24 cellular contexts compared by ENCODE assay signal in the genomic region with DNA sequence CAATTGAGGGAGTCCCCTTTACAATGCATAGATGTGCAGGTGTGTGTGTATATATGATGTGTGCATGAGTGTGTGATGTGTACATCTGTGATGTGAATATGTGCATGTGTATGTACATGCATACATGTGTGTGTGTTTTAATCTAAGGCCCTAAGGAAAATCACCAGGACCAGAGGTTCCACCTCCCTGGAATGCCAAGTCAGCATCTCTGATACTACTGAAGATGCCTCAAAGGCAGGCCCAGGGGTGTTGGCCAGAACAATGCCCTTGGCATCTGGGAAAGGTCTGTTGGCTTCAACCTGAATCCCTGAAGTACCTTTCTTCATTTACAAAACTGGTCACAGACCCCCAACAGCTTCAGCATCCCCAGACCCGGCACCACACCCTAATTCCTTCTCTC.
"Had no signal": no experiment of that assay in that cellular context is flagged by ENCODE, and none has a peak within 500 bp of the region (broad histone marks: within the 10 kb centered on the region; RNA-seq: fewer than 3 reads in every experiment).

No MANE protein-coding gene starts in this region.

- H3K27me3 ChIP-seq: SJSA1 had no signal

- H3K27ac ChIP-seq: HL-60, SJSA1, SK-N-MC had no signal

- FAIRE-seq: RCC 7860 had no signal

- H3K9me3 ChIP-seq: SJSA1 had no signal

- H3K36me3 ChIP-seq: SJSA1 had no signal

- H3K4me1 ChIP-seq: SJSA1 had no signal

- DNase-seq: KBM-7, MV-4-11, NCI-H1092, NCI-H1105 treated with DMSO at 0.1 percent for 48 hours, NCI-H1417 treated with DMSO at 0.1 percent for 48 hours, NCI-H146, NCI-H1694 treated with DMSO at 0.1 percent for 48 hours, NCI-H1930, NCI-H2081, NCI-H2107, NCI-H226, NCI-H446, NCI-H510A, NCI-H524 treated with DMSO at 0.1 percent for 48 hours, NCI-H69, NCI-H774, Right ventricle myocardium superior, RPMI8226, SIG-M5, SW 1271 had no signal

- H3K4me3 ChIP-seq: SJSA1, SK-N-MC had no signal
